In the genomic region with DNA sequence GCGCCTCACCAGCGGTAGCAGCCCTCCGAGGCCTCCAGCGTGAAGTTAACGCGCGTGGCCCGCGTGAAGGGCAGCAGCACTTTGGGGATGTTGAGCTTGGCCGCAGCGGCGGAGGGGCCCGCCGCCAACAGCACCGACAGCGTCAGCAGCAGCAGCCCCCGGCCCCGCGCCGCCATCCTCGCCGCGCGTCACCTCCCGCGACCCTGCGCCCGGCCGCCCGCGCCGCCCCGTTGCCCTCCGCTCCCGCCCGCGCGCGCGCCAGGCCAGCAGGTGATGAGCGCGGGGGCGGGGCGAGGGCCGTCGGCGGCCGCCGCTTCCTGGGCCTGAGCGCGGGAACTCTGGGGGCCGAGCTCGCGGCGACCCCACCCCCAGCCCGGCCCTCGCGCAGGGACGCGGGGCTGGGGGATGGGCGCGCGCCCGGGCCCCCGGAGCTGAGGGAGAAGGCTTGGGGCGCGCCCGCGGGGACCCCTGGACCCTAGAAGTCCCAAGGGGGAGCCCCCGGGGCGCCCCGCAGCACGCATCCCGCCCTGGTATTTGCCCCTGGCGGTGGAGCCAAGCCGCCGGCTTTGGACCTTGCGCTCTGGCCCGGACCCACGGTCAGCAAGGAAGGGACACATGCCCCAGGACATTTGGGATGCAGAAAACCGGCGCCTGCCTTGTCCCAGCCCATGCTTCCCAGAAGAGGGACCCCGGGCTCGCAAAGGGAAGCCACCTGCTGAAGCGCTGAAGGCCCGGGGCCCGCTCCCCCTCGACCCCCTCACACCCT, we compare ENCODE assay signal across 1 cellular context.
TF ChIP-seq lines count a peak whose summit lies in the region.

NUP210 (minus strand) TSS at position 272 of the 766 bp plus-strand sequence; CDS start at position 176, 96 bp downstream.

TF ChIP-seq in K562, 482 proteins besides CTCF, POLR2A, EP300 and RAD21 (continued from another document):
- no peak for TF ChIP-seq RBM15 (IDR thresholded peaks at IDR 0.05; ENCODE audit: insufficient read depth, low read length)
- TF ChIP-seq CTBP1 (IDR thresholded peaks at IDR 0.05; ENCODE audit: borderline replicate concordance) = peak; percentile 80; the same call in 1 of the 2 replicates
- TF ChIP-seq RB1 (IDR thresholded peaks at IDR 0.05; ENCODE audit: low read depth) = peak; percentile 97
- 0 out of 2 replicates have a peak, but pooled peaks have one; percentile 30 for TF ChIP-seq SIN3B (IDR thresholded peaks at IDR 0.05; ENCODE audit: low read depth)
